Comparison of ENCODE assay signal across 10 cellular contexts in the genomic region with DNA sequence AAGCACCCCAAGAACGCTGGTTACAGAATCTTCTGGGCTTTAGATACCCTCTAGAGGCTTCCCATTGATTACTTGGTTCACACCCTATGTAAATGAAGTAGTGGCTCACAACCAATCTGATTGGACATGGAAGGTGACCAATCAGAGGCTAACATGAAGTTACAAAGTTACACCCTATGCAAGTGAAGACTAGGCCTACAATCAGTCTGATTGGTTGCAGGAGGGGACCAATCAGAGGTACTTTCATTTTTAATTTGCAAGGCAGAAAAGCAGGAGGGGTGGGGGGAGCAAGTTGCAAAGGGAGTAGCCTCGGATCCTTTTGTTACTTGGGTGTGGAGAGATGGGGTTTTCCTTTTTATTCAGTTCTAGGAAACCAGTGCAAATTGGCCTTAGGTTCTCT. TPM values are rescaled to one million over a fixed set of nuclear protein-coding genes. Genes with fewer than 3 reads are reported as not detected.
DNase-seq lines count a peak whose midpoint lies in the region; ATAC-seq, FAIRE-seq and TF ChIP-seq lines count a peak whose summit lies in the region.
"Had no signal": no experiment of that assay in that cellular context is flagged by ENCODE, and none has a peak within 500 bp of the region (broad histone marks: within the 10 kb centered on the region; RNA-seq: fewer than 3 reads in every experiment).

No MANE protein-coding gene starts in this region.

- H3K79me2 ChIP-seq in GM23248 (ENCODE audit: insufficient read depth), result no peaks in the 10 kb centered on the region

- H3K4me3 ChIP-seq in A673 (ENCODE audit: low read depth, low read length, poor library complexity, severe bottlenecking) (no peak overlapping the region), GM23248 (no peak overlapping the region), fibroblast of the aortic adventitia (ENCODE audit: low read depth, low read length) (no peak overlapping the region)
- H3K4me3 ChIP-seq: thyroid gland had no signal

- 77 to 90% methylated on average over 2 of the region's 2 CpGs for WGBS in GM23248 (ENCODE audit: low coverage in 1 of 2, low lambda C conversion rate in 2 of 2, missing lambda C conversion rate in 2 of 2), 2 experiments

- peak; percentile 71 for DNase-seq in A673 (ENCODE audit: low spot score)
- peak; percentile 32 for DNase-seq in GM23248
- peak; percentile 77 for DNase-seq in SK-MEL-5 (ENCODE audit: low read depth, low spot score)
- DNase-seq in fibroblast of the aortic adventitia (ENCODE audit: low read depth), result peak; percentile 60
- no peak for DNase-seq in HTR-8/SVneo (ENCODE audit: insufficient read length, low spot score)
- no peak for DNase-seq in NCI-H2196 (lab: John Stamatoyannopoulos, UW; ENCODE audit: unreplicated experiment)
- DNase-seq: hypothalamus, thyroid gland had no signal

- no peak overlapping the region for H3K27ac ChIP-seq in A673 (ENCODE audit: low read depth, low read length, poor library complexity, severe bottlenecking)
- no peak overlapping the region for H3K27ac ChIP-seq in GM23248
- H3K27ac ChIP-seq: thyroid gland had no signal

- in situ Hi-C loops in GM23248 (cut with MboI) (loop anchor here (25.0 kb wide), 1 partner anchor 1101 kb away; the partner anchor contains the start of gene AHSG), SK-MEL-5 (cut with HindIII; ENCODE audit: low pct_unique_long_range_greater_than_20kb, low sequenced_read_pairs) (no loop called here)

- H3K27me3 ChIP-seq in A673 (replicated peaks; ENCODE audit: insufficient read depth, low read depth, low read length, poor library complexity) (no peaks in the 10 kb centered on the region), GM23248 (replicated peaks; ENCODE audit: insufficient read depth) (no peaks in the 10 kb centered on the region)
- H3K27me3 ChIP-seq: thyroid gland had no signal

- H2AFZ ChIP-seq in GM23248, result no peak overlapping the region

- intact Hi-C loops in A673 (cut with micrococcal nuclease; ENCODE audit: unreplicated experiment), result loop anchor here (1.0 kb wide), 1 partner anchor 493 kb away; no protein-coding TSS in a partner anchor

- H3K4me1 ChIP-seq in A673 (ENCODE audit: insufficient read depth, low read length, poor library complexity, severe bottlenecking) (no peaks in the 10 kb centered on the region), GM23248 (ENCODE audit: insufficient read depth) (no peaks in the 10 kb centered on the region)
- H3K4me1 ChIP-seq: thyroid gland had no signal

- no peaks in the 10 kb centered on the region for H3K9me2 ChIP-seq in GM23248 (ENCODE audit: insufficient read depth)

- ATAC-seq in GM18517 (IDR thresholded peaks at IDR 0.05; ENCODE audit: unreplicated experiment), result no peak
- ATAC-seq in HG03432 (IDR thresholded peaks at IDR 0.05; ENCODE audit: unreplicated experiment), result no peak

- POLR2A ChIA-PET in A673 (lab: Charles Lee; ENCODE audit: low non-redundant PET), result no interaction called here

- CTCF ChIA-PET in A673 (lab: Charles Lee), result interaction anchor here (1.1 kb wide), 1 partner anchor 28 kb away, joined by 3 read pairs; no protein-coding TSS in a partner anchor

- H3K36me3 ChIP-seq in A673 (ENCODE audit: insufficient read depth, low read length, poor library complexity, severe bottlenecking) (no peaks in the 10 kb centered on the region), GM23248 (ENCODE audit: low read depth) (no peaks in the 10 kb centered on the region)
- H3K36me3 ChIP-seq: thyroid gland had no signal

- no peak for FAIRE-seq in HTR-8/SVneo (lab: Jason Lieb, UNC)

- no TSS peak for BruUV-seq in A673 (replicated peaks; lab: Mats Ljungman, UMichigan)

- H4K20me1 ChIP-seq in GM23248 (ENCODE audit: insufficient read depth), result no peaks in the 10 kb centered on the region

- H3K9me3 ChIP-seq in A673 (ENCODE audit: low read depth, low read length, poor library complexity, severe bottlenecking) (no peaks in the 10 kb centered on the region), GM23248 (ENCODE audit: low read depth) (no peaks in the 10 kb centered on the region)
- H3K9me3 ChIP-seq: thyroid gland had no signal

- no peak overlapping the region for H3K9ac ChIP-seq in GM23248

- no peak for TF ChIP-seq CTCF in A673 (conservative IDR thresholded peaks at IDR 0.05; ENCODE audit: low read depth, low read length)
- TF ChIP-seq CTCF in fibroblast of the aortic adventitia (IDR thresholded peaks at IDR 0.05; ENCODE audit: insufficient read depth, low read length), result no peak

- no peaks in the 10 kb centered on the region for H3F3A ChIP-seq in GM23248 (ENCODE audit: insufficient read depth)

- no peak overlapping the region for H3K4me2 ChIP-seq in GM23248 (ENCODE audit: unreplicated experiment)

RNA-seq across cellular contexts. Expression of gene RTP2, which starts 11.1 kb away (rescaled TPM):
- not detected in 2 replicates for total RNA-seq in A673 (2021)
- not detected in 2 replicates for total RNA-seq in GM23248 (2014; rRNA removed; shearing (Covaris generic))
- not detected in 2 replicates for polyA plus RNA-seq in GM23248 (2016; fragmentation: Nextera tagmentation; extraction: Ambion mirVana)
- not detected in 2 replicates for total RNA-seq in SK-MEL-5 (2014; rRNA removed; shearing (Covaris generic))
- polyA plus RNA-seq in SK-MEL-5 (2015; cell fraction: cytosol; rRNA removed), result not detected in 2 replicates
- not detected in 2 replicates for polyA plus RNA-seq in SK-MEL-5 (2015; cell fraction: nucleus; rRNA removed)
- not detected in 2 replicates for total RNA-seq in fibroblast of the aortic adventitia (ENCODE audit: low replicate concordance)
- total RNA-seq: thyroid gland had no signal

RNA-seq across cellular contexts. Expression of gene BCL6, which starts 31.8 kb away (rescaled TPM):
- total RNA-seq in A673 (2021) (30.3 and 31.7 TPM in 2 replicates), fibroblast of the aortic adventitia (ENCODE audit: low replicate concordance) (24.8 and 90.1 TPM in 2 replicates)
- 32.3 and 61.6 TPM in 2 replicates for total RNA-seq in GM23248 (2014; rRNA removed; shearing (Covaris generic))
- 6.3 and 8.7 TPM in 2 replicates for polyA plus RNA-seq in GM23248 (2016; fragmentation: Nextera tagmentation; extraction: Ambion mirVana)
- total RNA-seq in SK-MEL-5 (2014; rRNA removed; shearing (Covaris generic)), result 8.1 and 10.2 TPM in 2 replicates
- polyA plus RNA-seq in SK-MEL-5 (2015; cell fraction: cytosol; rRNA removed), result 18.8 and 21.9 TPM in 2 replicates
- polyA plus RNA-seq in SK-MEL-5 (2015; cell fraction: nucleus; rRNA removed), result 54.8 and 72.5 TPM in 2 replicates

RNA-seq across cellular contexts. Expression of gene SST, which starts 43.3 kb away (rescaled TPM):
- total RNA-seq in A673 (2021), result not detected in 2 replicates
- 1.6 TPM in 1 of 2 replicates, not detected in the other for total RNA-seq in GM23248 (2014; rRNA removed; shearing (Covaris generic))
- polyA plus RNA-seq in GM23248 (2016; fragmentation: Nextera tagmentation; extraction: Ambion mirVana), result 3.1 and 3.2 TPM in 2 replicates
- total RNA-seq in SK-MEL-5 (2014; rRNA removed; shearing (Covaris generic)), result not detected in 2 replicates
- polyA plus RNA-seq in SK-MEL-5 (2015; cell fraction: cytosol; rRNA removed), result not detected in 2 replicates
- not detected in 2 replicates for polyA plus RNA-seq in SK-MEL-5 (2015; cell fraction: nucleus; rRNA removed)
- total RNA-seq in fibroblast of the aortic adventitia (ENCODE audit: low replicate concordance), result not detected in 2 replicates

Comparison
In these comparisons a context has a peak if more than half of its experiments do, and no peak if none do; other contexts are left out.
1. DNase-seq: peak in A673 (single experiment), GM23248 (single experiment), SK-MEL-5 (single experiment) and fibroblast of the aortic adventitia (single experiment); none in HTR-8/SVneo (single experiment) and NCI-H2196 (single experiment).